ENCODE assay signal across 1 cellular context in the genomic region with DNA sequence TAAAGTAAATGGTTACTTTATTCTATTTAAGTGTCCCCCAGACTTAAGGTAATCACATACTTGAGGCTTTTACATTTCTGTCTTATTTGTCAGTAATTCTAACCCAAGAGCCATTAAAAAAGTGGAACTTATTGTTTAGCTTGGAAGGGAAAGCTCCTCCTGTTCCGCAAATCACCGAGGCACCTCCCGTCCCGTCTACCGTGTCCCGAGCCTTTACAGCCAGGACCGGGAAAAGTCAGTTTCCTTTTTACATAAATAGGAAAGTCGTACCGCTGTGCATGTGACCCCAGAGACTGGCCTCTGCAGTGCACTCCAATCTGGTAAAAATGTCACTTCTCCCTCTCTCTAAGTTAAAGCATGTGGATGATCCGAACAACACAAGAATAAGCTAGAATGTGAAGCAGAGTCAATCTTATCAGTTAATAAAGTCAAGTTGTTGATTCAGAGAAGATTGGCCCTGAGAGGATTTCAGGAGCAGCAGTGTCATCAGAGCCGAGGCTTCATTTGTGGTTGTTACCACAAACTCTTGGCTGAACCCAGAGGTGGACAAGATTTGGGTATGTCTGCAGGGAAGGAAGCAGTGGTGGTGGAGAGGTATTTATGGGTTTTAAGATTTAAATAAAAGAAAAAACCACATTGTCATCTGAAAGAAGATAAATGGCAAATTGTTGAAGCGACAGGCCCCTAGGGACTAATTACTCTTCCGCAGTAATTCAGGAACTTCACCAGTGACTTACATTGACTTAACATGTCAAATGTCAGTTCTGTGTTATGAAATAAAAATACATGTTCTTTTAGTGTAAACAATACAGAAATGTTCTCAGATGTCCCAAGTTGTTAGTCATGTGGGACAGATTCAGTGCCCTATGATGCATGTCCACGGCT.
TF ChIP-seq lines count a peak whose summit lies in the region.

No MANE protein-coding gene starts in this region.

TF ChIP-seq in GM12878, 131 proteins besides CTCF, POLR2A, EP300 and RAD21 (continued from another document and continues in another):
- TF ChIP-seq, protein P1, sequence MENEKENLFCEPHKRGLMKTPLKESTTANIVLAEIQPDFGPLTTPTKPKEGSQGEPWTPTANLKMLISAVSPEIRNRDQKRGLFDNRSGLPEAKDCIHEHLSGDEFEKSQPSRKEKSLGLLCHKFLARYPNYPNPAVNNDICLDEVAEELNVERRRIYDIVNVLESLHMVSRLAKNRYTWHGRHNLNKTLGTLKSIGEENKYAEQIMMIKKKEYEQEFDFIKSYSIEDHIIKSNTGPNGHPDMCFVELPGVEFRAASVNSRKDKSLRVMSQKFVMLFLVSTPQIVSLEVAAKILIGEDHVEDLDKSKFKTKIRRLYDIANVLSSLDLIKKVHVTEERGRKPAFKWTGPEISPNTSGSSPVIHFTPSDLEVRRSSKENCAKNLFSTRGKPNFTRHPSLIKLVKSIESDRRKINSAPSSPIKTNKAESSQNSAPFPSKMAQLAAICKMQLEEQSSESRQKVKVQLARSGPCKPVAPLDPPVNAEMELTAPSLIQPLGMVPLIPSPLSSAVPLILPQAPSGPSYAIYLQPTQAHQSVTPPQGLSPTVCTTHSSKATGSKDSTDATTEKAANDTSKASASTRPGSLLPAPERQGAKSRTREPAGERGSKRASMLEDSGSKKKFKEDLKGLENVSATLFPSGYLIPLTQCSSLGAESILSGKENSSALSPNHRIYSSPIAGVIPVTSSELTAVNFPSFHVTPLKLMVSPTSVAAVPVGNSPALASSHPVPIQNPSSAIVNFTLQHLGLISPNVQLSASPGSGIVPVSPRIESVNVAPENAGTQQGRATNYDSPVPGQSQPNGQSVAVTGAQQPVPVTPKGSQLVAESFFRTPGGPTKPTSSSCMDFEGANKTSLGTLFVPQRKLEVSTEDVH (IDR thresholded peaks at IDR 0.05; ENCODE audit: low read depth, partially characterized antibody) = no peak
- no peak for TF ChIP-seq STAT1 (conservative IDR thresholded peaks at IDR 0.05)
- no peak for TF ChIP-seq PAX5 (IDR thresholded peaks at IDR 0.05; ENCODE audit: borderline replicate concordance, low read depth, low read length)
- no peak for TF ChIP-seq KLF5 (IDR thresholded peaks at IDR 0.05; ENCODE audit: partially characterized antibody)
- TF ChIP-seq ZNF384 (IDR thresholded peaks at IDR 0.05; ENCODE audit: borderline replicate concordance, low read depth, low read length) = no peak
- peak; percentile 70; the same call in 1 of the 2 replicates for TF ChIP-seq PAX8 (IDR thresholded peaks at IDR 0.05)
- no peak for TF ChIP-seq GABPA (IDR thresholded peaks at IDR 0.05; ENCODE audit: low read depth)
- 0 out of 2 replicates have a peak, but pooled peaks have one; percentile 21 for TF ChIP-seq MEF2A (IDR thresholded peaks at IDR 0.05; ENCODE audit: insufficient read depth, low read depth, low read length)
- TF ChIP-seq HDGF (IDR thresholded peaks at IDR 0.05) = no peak
- TF ChIP-seq, protein P2, sequence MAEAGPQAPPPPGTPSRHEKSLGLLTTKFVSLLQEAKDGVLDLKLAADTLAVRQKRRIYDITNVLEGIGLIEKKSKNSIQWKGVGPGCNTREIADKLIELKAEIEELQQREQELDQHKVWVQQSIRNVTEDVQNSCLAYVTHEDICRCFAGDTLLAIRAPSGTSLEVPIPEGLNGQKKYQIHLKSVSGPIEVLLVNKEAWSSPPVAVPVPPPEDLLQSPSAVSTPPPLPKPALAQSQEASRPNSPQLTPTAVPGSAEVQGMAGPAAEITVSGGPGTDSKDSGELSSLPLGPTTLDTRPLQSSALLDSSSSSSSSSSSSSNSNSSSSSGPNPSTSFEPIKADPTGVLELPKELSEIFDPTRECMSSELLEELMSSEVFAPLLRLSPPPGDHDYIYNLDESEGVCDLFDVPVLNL (IDR thresholded peaks at IDR 0.05; ENCODE audit: low read depth, low read length) = no peak
- TF ChIP-seq, protein P3, sequence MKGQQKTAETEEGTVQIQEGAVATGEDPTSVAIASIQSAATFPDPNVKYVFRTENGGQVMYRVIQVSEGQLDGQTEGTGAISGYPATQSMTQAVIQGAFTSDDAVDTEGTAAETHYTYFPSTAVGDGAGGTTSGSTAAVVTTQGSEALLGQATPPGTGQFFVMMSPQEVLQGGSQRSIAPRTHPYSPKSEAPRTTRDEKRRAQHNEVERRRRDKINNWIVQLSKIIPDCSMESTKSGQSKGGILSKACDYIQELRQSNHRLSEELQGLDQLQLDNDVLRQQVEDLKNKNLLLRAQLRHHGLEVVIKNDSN (IDR thresholded peaks at IDR 0.05; ENCODE audit: borderline replicate concordance, extremely low read length, insufficient read depth, low read depth, low read length) = no peak
- no peak for TF ChIP-seq JUNB (IDR thresholded peaks at IDR 0.05)
- TF ChIP-seq, protein P4, sequence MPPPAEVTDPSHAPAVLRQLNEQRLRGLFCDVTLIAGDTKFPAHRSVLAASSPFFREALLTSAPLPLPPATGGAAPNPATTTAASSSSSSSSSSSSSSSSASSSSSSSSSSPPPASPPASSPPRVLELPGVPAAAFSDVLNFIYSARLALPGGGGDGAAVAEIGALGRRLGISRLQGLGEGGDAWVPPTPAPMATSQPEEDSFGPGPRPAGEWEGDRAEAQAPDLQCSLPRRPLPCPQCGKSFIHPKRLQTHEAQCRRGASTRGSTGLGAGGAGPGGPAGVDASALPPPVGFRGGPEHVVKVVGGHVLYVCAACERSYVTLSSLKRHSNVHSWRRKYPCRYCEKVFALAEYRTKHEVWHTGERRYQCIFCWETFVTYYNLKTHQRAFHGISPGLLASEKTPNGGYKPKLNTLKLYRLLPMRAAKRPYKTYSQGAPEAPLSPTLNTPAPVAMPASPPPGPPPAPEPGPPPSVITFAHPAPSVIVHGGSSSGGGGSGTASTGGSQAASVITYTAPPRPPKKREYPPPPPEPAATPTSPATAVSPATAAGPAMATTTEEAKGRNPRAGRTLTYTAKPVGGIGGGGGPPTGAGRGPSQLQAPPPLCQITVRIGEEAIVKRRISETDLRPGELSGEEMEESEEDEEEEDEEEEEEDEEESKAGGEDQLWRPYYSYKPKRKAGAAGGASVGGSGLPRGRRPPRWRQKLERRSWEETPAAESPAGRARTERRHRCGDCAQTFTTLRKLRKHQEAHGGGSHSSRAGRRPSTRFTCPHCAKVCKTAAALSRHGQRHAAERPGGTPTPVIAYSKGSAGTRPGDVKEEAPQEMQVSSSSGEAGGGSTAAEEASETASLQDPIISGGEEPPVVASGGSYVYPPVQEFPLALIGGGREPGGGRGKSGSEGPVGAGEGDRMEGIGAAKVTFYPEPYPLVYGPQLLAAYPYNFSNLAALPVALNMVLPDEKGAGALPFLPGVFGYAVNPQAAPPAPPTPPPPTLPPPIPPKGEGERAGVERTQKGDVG (CRISPR knock-in tag; IDR thresholded peaks at IDR 0.05) = no peak
- peak; percentile 53; the same call in 1 of the 2 replicates for TF ChIP-seq NBN (IDR thresholded peaks at IDR 0.05)
- TF ChIP-seq, protein P5, sequence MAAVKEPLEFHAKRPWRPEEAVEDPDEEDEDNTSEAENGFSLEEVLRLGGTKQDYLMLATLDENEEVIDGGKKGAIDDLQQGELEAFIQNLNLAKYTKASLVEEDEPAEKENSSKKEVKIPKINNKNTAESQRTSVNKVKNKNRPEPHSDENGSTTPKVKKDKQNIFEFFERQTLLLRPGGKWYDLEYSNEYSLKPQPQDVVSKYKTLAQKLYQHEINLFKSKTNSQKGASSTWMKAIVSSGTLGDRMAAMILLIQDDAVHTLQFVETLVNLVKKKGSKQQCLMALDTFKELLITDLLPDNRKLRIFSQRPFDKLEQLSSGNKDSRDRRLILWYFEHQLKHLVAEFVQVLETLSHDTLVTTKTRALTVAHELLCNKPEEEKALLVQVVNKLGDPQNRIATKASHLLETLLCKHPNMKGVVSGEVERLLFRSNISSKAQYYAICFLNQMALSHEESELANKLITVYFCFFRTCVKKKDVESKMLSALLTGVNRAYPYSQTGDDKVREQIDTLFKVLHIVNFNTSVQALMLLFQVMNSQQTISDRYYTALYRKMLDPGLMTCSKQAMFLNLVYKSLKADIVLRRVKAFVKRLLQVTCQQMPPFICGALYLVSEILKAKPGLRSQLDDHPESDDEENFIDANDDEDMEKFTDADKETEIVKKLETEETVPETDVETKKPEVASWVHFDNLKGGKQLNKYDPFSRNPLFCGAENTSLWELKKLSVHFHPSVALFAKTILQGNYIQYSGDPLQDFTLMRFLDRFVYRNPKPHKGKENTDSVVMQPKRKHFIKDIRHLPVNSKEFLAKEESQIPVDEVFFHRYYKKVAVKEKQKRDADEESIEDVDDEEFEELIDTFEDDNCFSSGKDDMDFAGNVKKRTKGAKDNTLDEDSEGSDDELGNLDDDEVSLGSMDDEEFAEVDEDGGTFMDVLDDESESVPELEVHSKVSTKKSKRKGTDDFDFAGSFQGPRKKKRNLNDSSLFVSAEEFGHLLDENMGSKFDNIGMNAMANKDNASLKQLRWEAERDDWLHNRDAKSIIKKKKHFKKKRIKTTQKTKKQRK (IDR thresholded peaks at IDR 0.05; ENCODE audit: low read depth, low read length) = no peak
- TF ChIP-seq SREBF1 (IDR thresholded peaks at IDR 0.05; ENCODE audit: low read length) = no peak; the same call in 1 of the 2 replicates
- TF ChIP-seq, protein P6, sequence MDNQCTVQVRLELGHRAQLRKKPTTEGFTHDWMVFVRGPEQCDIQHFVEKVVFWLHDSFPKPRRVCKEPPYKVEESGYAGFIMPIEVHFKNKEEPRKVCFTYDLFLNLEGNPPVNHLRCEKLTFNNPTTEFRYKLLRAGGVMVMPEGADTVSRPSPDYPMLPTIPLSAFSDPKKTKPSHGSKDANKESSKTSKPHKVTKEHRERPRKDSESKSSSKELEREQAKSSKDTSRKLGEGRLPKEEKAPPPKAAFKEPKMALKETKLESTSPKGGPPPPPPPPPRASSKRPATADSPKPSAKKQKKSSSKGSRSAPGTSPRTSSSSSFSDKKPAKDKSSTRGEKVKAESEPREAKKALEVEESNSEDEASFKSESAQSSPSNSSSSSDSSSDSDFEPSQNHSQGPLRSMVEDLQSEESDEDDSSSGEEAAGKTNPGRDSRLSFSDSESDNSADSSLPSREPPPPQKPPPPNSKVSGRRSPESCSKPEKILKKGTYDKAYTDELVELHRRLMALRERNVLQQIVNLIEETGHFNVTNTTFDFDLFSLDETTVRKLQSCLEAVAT (IDR thresholded peaks at IDR 0.05) = peak; percentile 78; the same call in 1 of the 2 replicates
- TF ChIP-seq, protein P7, sequence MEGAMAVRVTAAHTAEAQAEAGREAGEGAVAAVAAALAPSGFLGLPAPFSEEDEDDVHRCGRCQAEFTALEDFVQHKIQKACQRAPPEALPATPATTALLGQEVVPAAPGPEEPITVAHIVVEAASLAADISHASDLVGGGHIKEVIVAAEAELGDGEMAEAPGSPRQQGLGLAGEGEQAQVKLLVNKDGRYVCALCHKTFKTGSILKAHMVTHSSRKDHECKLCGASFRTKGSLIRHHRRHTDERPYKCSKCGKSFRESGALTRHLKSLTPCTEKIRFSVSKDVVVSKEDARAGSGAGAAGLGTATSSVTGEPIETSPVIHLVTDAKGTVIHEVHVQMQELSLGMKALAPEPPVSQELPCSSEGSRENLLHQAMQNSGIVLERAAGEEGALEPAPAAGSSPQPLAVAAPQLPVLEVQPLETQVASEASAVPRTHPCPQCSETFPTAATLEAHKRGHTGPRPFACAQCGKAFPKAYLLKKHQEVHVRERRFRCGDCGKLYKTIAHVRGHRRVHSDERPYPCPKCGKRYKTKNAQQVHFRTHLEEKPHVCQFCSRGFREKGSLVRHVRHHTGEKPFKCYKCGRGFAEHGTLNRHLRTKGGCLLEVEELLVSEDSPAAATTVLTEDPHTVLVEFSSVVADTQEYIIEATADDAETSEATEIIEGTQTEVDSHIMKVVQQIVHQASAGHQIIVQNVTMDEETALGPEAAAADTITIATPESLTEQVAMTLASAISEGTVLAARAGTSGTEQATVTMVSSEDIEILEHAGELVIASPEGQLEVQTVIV (IDR thresholded peaks at IDR 0.05; ENCODE audit: borderline replicate concordance, partially characterized antibody) = no peak
- TF ChIP-seq, protein P8, sequence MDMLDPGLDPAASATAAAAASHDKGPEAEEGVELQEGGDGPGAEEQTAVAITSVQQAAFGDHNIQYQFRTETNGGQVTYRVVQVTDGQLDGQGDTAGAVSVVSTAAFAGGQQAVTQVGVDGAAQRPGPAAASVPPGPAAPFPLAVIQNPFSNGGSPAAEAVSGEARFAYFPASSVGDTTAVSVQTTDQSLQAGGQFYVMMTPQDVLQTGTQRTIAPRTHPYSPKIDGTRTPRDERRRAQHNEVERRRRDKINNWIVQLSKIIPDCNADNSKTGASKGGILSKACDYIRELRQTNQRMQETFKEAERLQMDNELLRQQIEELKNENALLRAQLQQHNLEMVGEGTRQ (IDR thresholded peaks at IDR 0.05; ENCODE audit: borderline replicate concordance, low read depth, low read length) = no peak
- no peak for TF ChIP-seq TCF3 (IDR thresholded peaks at IDR 0.05; ENCODE audit: borderline replicate concordance, insufficient read depth, low read depth, low read length)
- no peak for TF ChIP-seq POU2F2 (IDR thresholded peaks at IDR 0.05; ENCODE audit: borderline replicate concordance, low read depth, low read length)
- TF ChIP-seq, protein P9, sequence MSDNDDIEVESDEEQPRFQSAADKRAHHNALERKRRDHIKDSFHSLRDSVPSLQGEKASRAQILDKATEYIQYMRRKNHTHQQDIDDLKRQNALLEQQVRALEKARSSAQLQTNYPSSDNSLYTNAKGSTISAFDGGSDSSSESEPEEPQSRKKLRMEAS (IDR thresholded peaks at IDR 0.05; ENCODE audit: low read depth, low read length) = no peak
- peak; percentile 99 for TF ChIP-seq MEF2B (IDR thresholded peaks at IDR 0.05; ENCODE audit: partially characterized antibody, poor library complexity, severe bottlenecking)
- no peak for TF ChIP-seq SMARCA5 (IDR thresholded peaks at IDR 0.05)
- TF ChIP-seq, protein P10, sequence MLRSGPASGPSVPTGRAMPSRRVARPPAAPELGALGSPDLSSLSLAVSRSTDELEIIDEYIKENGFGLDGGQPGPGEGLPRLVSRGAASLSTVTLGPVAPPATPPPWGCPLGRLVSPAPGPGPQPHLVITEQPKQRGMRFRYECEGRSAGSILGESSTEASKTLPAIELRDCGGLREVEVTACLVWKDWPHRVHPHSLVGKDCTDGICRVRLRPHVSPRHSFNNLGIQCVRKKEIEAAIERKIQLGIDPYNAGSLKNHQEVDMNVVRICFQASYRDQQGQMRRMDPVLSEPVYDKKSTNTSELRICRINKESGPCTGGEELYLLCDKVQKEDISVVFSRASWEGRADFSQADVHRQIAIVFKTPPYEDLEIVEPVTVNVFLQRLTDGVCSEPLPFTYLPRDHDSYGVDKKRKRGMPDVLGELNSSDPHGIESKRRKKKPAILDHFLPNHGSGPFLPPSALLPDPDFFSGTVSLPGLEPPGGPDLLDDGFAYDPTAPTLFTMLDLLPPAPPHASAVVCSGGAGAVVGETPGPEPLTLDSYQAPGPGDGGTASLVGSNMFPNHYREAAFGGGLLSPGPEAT (IDR thresholded peaks at IDR 0.05; ENCODE audit: low read depth) = peak; percentile 61
- TF ChIP-seq NFIC (IDR thresholded peaks at IDR 0.05; ENCODE audit: low read depth, low read length) = peak; percentile 53; the same call in 1 of the 2 replicates
- no peak for TF ChIP-seq ZBED1 (IDR thresholded peaks at IDR 0.05; ENCODE audit: borderline replicate concordance)
- TF ChIP-seq BCL11A (IDR thresholded peaks at IDR 0.05; ENCODE audit: low read depth, low read length) = peak; percentile 74
- peak; percentile 35; the same call in 1 of the 2 replicates for TF ChIP-seq FOXM1 (IDR thresholded peaks at IDR 0.05; ENCODE audit: low read depth, low read length)
- no peak for TF ChIP-seq ZNF24 (IDR thresholded peaks at IDR 0.05)
- no peak for TF ChIP-seq MYB (IDR thresholded peaks at IDR 0.05; ENCODE audit: borderline replicate concordance, low read depth, low read length)
- no peak for TF ChIP-seq SMAD5 (IDR thresholded peaks at IDR 0.05; ENCODE audit: low read depth)
- no peak for TF ChIP-seq FOS (IDR thresholded peaks at IDR 0.05; ENCODE audit: borderline replicate concordance, extremely low read depth, insufficient read length)
- no peak for TF ChIP-seq MYC (IDR thresholded peaks at IDR 0.05; ENCODE audit: insufficient read depth, insufficient read length, insufficient replicate concordance, low read length, severe bottlenecking)
- TF ChIP-seq IRF4 (IDR thresholded peaks at IDR 0.05; ENCODE audit: low read depth, low read length) = no peak
- TF ChIP-seq CBFB (IDR thresholded peaks at IDR 0.05; ENCODE audit: low read depth) = no peak
- no peak for TF ChIP-seq FOXK2 (IDR thresholded peaks at IDR 0.05)
